7 cellular contexts compared by ENCODE assay signal in the genomic region with DNA sequence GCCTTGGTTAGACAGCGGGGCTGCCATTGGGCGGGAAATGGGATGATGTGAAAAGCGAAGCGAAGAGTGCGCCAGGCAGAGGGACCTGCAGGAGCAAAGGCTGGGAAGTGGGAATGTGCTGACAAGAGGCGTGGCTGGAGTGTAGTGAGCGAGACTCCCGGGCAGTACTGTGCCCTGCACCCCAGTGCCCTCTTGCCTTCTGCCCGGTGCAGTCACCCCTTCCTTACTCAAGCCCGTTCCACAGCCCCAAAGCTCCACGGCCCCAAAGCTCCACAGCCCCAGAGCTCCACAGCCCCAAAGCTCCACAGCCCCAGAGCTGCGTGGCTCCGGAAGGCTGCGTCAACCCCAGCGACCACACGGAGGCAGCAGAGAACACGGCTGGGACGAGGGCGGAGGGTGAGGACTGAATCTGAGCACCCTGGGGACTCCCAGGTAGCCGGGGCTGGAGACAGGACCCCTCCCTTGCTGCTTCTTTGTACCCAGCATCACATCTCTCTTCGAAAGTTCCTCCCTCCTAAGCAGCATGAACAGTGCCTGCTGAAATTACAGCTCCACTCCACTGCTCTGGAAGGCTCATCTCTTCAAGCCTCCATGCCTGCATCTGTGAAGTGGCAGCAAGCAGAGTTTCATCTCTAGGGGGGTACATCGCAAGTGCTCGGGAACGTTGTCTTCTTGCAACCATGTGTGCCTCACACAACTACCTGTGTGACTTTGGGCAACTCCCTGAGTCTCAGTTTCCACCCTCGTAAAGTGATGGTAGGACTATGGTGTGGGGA.
A peak's percentile ranks its signal among the peaks of the same experiment; 100 is the strongest.
DNase-seq lines count a peak whose midpoint lies in the region; ATAC-seq and TF ChIP-seq lines count a peak whose summit lies in the region.

No MANE protein-coding gene starts in this region.

- DNase-seq in GM10248 (ENCODE audit: extremely low spot score), result peak; percentile 83
- peak; percentile 36 to 79 for DNase-seq in HAP-1 (ENCODE audit: low spot score in 2 of 2)
- DNase-seq in PC-3, result peak; percentile 81
- DNase-seq in activated effector memory CD4-positive, alpha-beta T cell treated with Interleukin-2 at 50 U/mL for 16 hours, result peak; percentile 64
- peak; percentile 83 for DNase-seq in germinal center (ENCODE audit: low spot score)
- peak; percentile 34 for DNase-seq in pons (ENCODE audit: low spot score)
- DNase-seq in uterus, result peak in 1 of 2 donors; percentile 35

- H3K79me2 ChIP-seq in PC-3 (ENCODE audit: low read length), result no peaks in the 10 kb centered on the region

- no peaks in the 10 kb centered on the region for H3K9me2 ChIP-seq in PC-3 (replicated peaks; ENCODE audit: low read length)

- no TSS peak for BruUV-seq in PC-3 (replicated peaks; lab: Mats Ljungman, UMichigan)

- H3K4me3 ChIP-seq in HAP-1 (no peak overlapping the region), PC-3 (ENCODE audit: low read length) (no peak overlapping the region), uterus (no peak overlapping the region)

- no peak overlapping the region for H3K9ac ChIP-seq in PC-3 (ENCODE audit: low read length)

- H3K4me1 ChIP-seq in HAP-1 (no peaks in the 10 kb centered on the region), PC-3 (ENCODE audit: insufficient read depth, low read length) (peaks cover 5% of the 10 kb centered on the region; the same call in 1 of the 2 replicates), uterus (peaks cover 0 to 5% of the 10 kb centered on the region in 2 donors)

- peak; percentile 88 for TF ChIP-seq CTCF in GM10248 (IDR thresholded peaks at IDR 0.05; ENCODE audit: control extremely low read depth, extremely low read depth, low read depth, missing control alignments)
- peak; percentile 94 for TF ChIP-seq CTCF in PC-3 (conservative IDR thresholded peaks at IDR 0.05; ENCODE audit: low read depth, low read length)
- peak; percentile 47 to 66 (median 56) for TF ChIP-seq CTCF in uterus (IDR thresholded peaks at IDR 0.05)

- no peaks in the 10 kb centered on the region for H3K36me3 ChIP-seq in HAP-1 (replicated peaks)
- H3K36me3 ChIP-seq in PC-3 (ENCODE audit: low read depth, low read length), result no peaks in the 10 kb centered on the region
- H3K36me3 ChIP-seq in uterus, result no peaks in the 10 kb centered on the region

- peak overlapping the region; percentile 57 for H3K4me2 ChIP-seq in PC-3 (ENCODE audit: low read length)

- no peaks in the 10 kb centered on the region for H3F3A ChIP-seq in PC-3 (ENCODE audit: low read length, unreplicated experiment)

- POLR2A ChIA-PET in GM10248 (lab: Yijun Ruan, JAX) (interaction anchor here (0.7 kb wide), 1 partner anchor 163 kb away, joined by 3 read pairs; no protein-coding TSS in a partner anchor), PC-3 (lab: Charles Lee; ENCODE audit: unreplicated experiment) (no interaction called here)

- TF ChIP-seq POLR2A in uterus (IDR thresholded peaks at IDR 0.05), result no peak

- H3K27ac ChIP-seq in PC-3 (ENCODE audit: low read length) (no peak overlapping the region), uterus (no peak overlapping the region)

- intact Hi-C loops in PC-3 (cut with micrococcal nuclease) (loop anchor here (1.0 to 10.0 kb wide), 4 partner anchors 165 to 467 kb away; a partner anchor contains a TSS), uterus (cut with DNase I; ENCODE audit: low total_unique reads) (no loop called here)

- in situ Hi-C loops in HAP-1 (cut with MboI; ENCODE audit: low sequenced_read_pairs), result loop anchor here (25.0 kb wide), 1 partner anchor 454 kb away; a partner anchor contains a TSS

- H2AFZ ChIP-seq in PC-3 (ENCODE audit: low read length), result peak overlapping the region; percentile 19; the same call in 1 of the 2 replicates

- no peaks in the 10 kb centered on the region for H3K9me3 ChIP-seq in HAP-1
- H3K9me3 ChIP-seq in PC-3 (ENCODE audit: low read length), result no peaks in the 10 kb centered on the region
- H3K9me3 ChIP-seq in uterus, result no peaks in the 10 kb centered on the region

- ATAC-seq in PC-3, result peak; percentile 81

- CTCF ChIA-PET in GM10248 (lab: Yijun Ruan, JAX) (interaction anchor here (0.6 to 5.5 kb wide), 22 partner anchors 9 to 462 kb away, joined by 3 to 41 read pairs (median 4); a partner anchor contains a TSS), PC-3 (lab: Charles Lee) (interaction anchor here (0.5 to 5.7 kb wide), 9 partner anchors 10 to 239 kb away, joined by 3 to 69 read pairs (median 5); a partner anchor contains a TSS)

- H3K27me3 ChIP-seq in HAP-1 (ENCODE audit: low read depth), result peaks cover 3% of the 10 kb centered on the region; the same call in 1 of the 2 replicates
- H3K27me3 ChIP-seq in PC-3 (ENCODE audit: low read length), result no peaks in the 10 kb centered on the region
- no peaks in the 10 kb centered on the region for H3K27me3 ChIP-seq in uterus

- no peaks in the 10 kb centered on the region for H4K20me1 ChIP-seq in PC-3 (ENCODE audit: low read length)
